Comparison of ENCODE assay signal across 8 cellular contexts in the genomic region with DNA sequence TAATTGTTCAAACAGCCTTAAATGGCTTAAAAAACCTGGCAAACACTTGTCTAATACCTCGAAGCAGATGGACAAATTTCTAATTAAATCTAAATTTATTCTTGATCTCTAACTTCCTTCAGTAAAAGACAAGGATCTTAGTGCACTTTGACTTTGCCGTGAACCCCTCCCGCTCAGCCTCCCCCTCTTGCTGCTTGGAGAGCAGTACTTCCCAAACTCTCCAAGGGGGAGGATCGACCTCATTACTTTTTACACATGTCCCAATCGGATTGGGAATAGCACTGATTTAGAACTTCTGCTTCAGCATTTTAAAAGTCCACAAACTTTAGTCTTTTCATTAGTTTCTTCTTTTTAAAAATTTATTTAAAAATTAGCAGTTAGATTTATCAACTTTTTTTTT.
"Had no signal": no experiment of that assay in that cellular context is flagged by ENCODE, and none has a peak within 500 bp of the region (broad histone marks: within the 10 kb centered on the region; RNA-seq: fewer than 3 reads in every experiment).

No MANE protein-coding gene starts in this region.

- ATAC-seq: HepG2 had no signal

- H2AFZ ChIP-seq: GM23248 had no signal

- H3K4me3 ChIP-seq: GM23248 had no signal

- H3K27ac ChIP-seq: GM23248 had no signal

- H3K4me1 Mint-ChIP-seq: H9, IgD-negative memory B cell had no signal

- H3K36me3 Mint-ChIP-seq: IgD-negative memory B cell had no signal

- H3K4me3 Mint-ChIP-seq: H9, IgD-negative memory B cell had no signal

- FAIRE-seq: H1, H54, HepG2 had no signal

- H3K27ac Mint-ChIP-seq: H9, IgD-negative memory B cell had no signal

- DNase-seq: GM23248, H9, HCEC 1CT, KBM-7 had no signal
